Comparison of ENCODE assay signal across 1 cellular context in the genomic region with DNA sequence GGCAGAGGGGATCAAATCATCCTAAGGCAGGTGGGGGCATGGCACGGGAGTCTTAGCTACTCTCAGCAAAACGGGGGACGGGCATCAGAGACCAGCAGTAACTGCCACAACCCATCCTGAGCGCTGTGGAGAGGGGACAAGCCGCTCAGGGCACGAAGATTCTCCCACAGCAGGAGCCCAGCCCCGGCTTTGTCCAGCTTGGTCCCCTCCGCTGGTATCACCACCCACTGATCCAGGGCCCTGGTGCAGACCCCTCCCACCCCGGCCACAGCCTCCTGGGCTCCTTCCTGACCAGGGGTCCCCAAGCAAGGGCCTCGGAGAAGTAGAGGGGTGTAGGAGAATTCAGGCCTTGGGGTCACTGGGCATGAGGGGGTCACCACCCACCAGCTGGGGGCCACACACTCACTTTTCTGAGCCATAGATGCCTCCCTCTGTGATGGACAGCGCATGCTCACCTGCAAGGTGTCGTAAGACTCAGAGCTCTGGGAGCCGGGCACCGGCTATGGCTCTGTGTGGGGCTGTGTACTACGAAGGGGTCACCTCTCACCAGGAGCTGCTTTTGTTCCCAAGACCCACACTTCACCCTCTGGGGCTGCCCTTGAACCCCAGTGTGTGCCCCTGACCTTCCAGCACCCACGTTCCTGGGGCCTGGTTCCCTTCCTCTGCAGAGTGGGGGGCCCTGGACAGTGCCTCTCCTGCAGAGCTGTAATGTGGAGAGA.
TF ChIP-seq lines count a peak whose summit lies in the region.

No MANE protein-coding gene starts in this region.

TF ChIP-seq in HepG2, 621 proteins besides CTCF, POLR2A, EP300 and RAD21:
- TF ChIP-seq PRPF4 (IDR thresholded peaks at IDR 0.05; ENCODE audit: low read depth, low read length, poor library complexity, severe bottlenecking) (no peak), AGO2 (optimal IDR thresholded peaks at IDR 0.05; ENCODE audit: low read depth, low read length) (peak; percentile 63), FOXA3 (CRISPR knock-in tag; IDR thresholded peaks at IDR 0.05) (no peak), ZNF776 (CRISPR knock-in tag; IDR thresholded peaks at IDR 0.05) (no peak), NFE2L2 (IDR thresholded peaks at IDR 0.05; ENCODE audit: low read length) (no peak), AKAP8 (CRISPR knock-in tag; IDR thresholded peaks at IDR 0.05) (peak; percentile 27; the same call in 1 of the 2 replicates), MIXL1 (CRISPR knock-in tag; IDR thresholded peaks at IDR 0.05) (no peak), CEBPB (IDR thresholded peaks at IDR 0.05; ENCODE audit: borderline replicate concordance, low read depth, low read length) (peak; percentile 3; the same call in 1 of the 2 replicates)
- TF ChIP-seq, protein P1, sequence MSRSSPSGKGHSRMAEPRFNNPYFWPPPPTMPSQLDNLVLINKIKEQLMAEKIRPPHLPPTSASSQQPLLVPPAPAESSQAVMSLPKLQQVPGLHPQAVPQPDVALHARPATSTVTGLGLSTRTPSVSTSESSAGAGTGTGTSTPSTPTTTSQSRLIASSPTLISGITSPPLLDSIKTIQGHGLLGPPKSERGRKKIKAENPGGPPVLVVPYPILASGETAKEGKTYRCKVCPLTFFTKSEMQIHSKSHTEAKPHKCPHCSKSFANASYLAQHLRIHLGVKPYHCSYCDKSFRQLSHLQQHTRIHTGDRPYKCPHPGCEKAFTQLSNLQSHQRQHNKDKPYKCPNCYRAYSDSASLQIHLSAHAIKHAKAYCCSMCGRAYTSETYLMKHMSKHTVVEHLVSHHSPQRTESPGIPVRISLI (CRISPR knock-in tag; IDR thresholded peaks at IDR 0.05; ENCODE audit: borderline replicate concordance): no peak
- TF ChIP-seq, protein P2, sequence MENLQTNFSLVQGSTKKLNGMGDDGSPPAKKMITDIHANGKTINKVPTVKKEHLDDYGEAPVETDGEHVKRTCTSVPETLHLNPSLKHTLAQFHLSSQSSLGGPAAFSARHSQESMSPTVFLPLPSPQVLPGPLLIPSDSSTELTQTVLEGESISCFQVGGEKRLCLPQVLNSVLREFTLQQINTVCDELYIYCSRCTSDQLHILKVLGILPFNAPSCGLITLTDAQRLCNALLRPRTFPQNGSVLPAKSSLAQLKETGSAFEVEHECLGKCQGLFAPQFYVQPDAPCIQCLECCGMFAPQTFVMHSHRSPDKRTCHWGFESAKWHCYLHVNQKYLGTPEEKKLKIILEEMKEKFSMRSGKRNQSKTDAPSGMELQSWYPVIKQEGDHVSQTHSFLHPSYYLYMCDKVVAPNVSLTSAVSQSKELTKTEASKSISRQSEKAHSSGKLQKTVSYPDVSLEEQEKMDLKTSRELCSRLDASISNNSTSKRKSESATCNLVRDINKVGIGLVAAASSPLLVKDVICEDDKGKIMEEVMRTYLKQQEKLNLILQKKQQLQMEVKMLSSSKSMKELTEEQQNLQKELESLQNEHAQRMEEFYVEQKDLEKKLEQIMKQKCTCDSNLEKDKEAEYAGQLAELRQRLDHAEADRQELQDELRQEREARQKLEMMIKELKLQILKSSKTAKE (CRISPR knock-in tag; IDR thresholded peaks at IDR 0.05; ENCODE audit: borderline replicate concordance): no peak
